Comparison of ENCODE assay signal across 19 cellular contexts in genomic region chr4:60619531-60620305, GRCh38.
A peak's percentile ranks its signal among the peaks of the same experiment; 100 is the strongest.
DNase-seq lines count a peak whose midpoint lies in the region; ATAC-seq and TF ChIP-seq lines count a peak whose summit lies in the region.
"Had no signal": no experiment of that assay in that cellular context is flagged by ENCODE, and none has a peak within 500 bp of the region (broad histone marks: within the 10 kb centered on the region; RNA-seq: fewer than 3 reads in every experiment).

No MANE protein-coding gene starts in this region.

- no peaks in the 10 kb centered on the region for H3K9me3 ChIP-seq in tibial artery
- H3K9me3 ChIP-seq: SJCRH30 had no signal

- H3K36me3 Mint-ChIP-seq in chondrocyte (ENCODE audit: low read depth) (peaks cover 4% of the 10 kb centered on the region), osteocyte (ENCODE audit: unreplicated experiment) (no peaks in the 10 kb centered on the region)
- H3K36me3 Mint-ChIP-seq: CD14-positive monocyte had no signal

- H3K4me3 Mint-ChIP-seq in chondrocyte (ENCODE audit: unreplicated experiment), result no peak overlapping the region
- H3K4me3 Mint-ChIP-seq in osteocyte (ENCODE audit: unreplicated experiment), result no peak overlapping the region
- H3K4me3 Mint-ChIP-seq: CD14-positive monocyte had no signal

- intact Hi-C loops in tibial artery (cut with DNase I; ENCODE audit: low total_unique reads), result no loop called here

- H3K36me3 ChIP-seq in tibial artery, result no peaks in the 10 kb centered on the region
- H3K36me3 ChIP-seq: SJCRH30 had no signal

- no peaks in the 10 kb centered on the region for H3K27me3 ChIP-seq in tibial artery
- H3K27me3 ChIP-seq: SJCRH30 had no signal

- no peak overlapping the region for H3K4me3 ChIP-seq in tibial artery
- H3K4me3 ChIP-seq: K562, SJCRH30 had no signal

- peaks cover 7% of the 10 kb centered on the region for H3K9me3 Mint-ChIP-seq in chondrocyte (ENCODE audit: low read depth)
- H3K9me3 Mint-ChIP-seq in osteocyte (ENCODE audit: unreplicated experiment), result peaks cover 5% of the 10 kb centered on the region

- H3K4me1 Mint-ChIP-seq in chondrocyte (ENCODE audit: low read depth) (peaks cover 21% of the 10 kb centered on the region), osteocyte (ENCODE audit: unreplicated experiment) (peaks cover 23% of the 10 kb centered on the region)
- H3K4me1 Mint-ChIP-seq: CD14-positive monocyte had no signal

- peaks cover 0 to 20% (median 5%) of the 10 kb centered on the region in 4 donors for H3K4me1 ChIP-seq in tibial artery
- H3K4me1 ChIP-seq: SJCRH30 had no signal

- H3K27ac ChIP-seq in tibial artery, result peak overlapping the region in 1 of 2 donors; percentile 53
- H3K27ac ChIP-seq: RWPE1, SJCRH30 had no signal

- TF ChIP-seq CTCF in chondrocyte (IDR thresholded peaks at IDR 0.05) (no peak), osteocyte (IDR thresholded peaks at IDR 0.05) (no peak), tibial artery (IDR thresholded peaks at IDR 0.05) (no peak)

- H3K27ac Mint-ChIP-seq in chondrocyte (ENCODE audit: unreplicated experiment), result peak overlapping the region; percentile 85
- peak overlapping the region; percentile 58 for H3K27ac Mint-ChIP-seq in osteocyte (ENCODE audit: unreplicated experiment)
- H3K27ac Mint-ChIP-seq: CD14-positive monocyte had no signal

- no peak for ATAC-seq in GM21367 (IDR thresholded peaks at IDR 0.05; ENCODE audit: unreplicated experiment)
- ATAC-seq: K562 had no signal

- H3K27me3 Mint-ChIP-seq in chondrocyte (ENCODE audit: low read depth) (no peaks in the 10 kb centered on the region), osteocyte (ENCODE audit: unreplicated experiment) (no peaks in the 10 kb centered on the region)

- DNase-seq in EH (ENCODE audit: low read depth) (peak; percentile 90), M059J (ENCODE audit: low read depth) (peak; percentile 0), chondrocyte (ENCODE audit: low spot score) (no peak), osteocyte (ENCODE audit: extremely low spot score, unreplicated experiment) (no peak), tibial artery (no peak), NCI-H82 (lab: John Stamatoyannopoulos, UW) (no peak)
- DNase-seq in activated CD8-positive, alpha-beta memory T cell treated with anti-CD3 and anti-CD28 coated beads, Interleukin-2, amount 50 U/mL, for 48 hours, result no peak
- DNase-seq: Caco-2, GDM1, GOT3, NCI-H1092, NCI-H187, NCI-H446, NCI-H774, SJCRH30 had no signal

Comparison
In these comparisons a context has a peak if more than half of its experiments do, and no peak if none do; other contexts are left out.
1. DNase-seq: peak in EH (single experiment) and M059J (single experiment); none in chondrocyte (single experiment), osteocyte (single experiment), tibial artery (0 of 2), NCI-H82 (single experiment) and activated CD8-positive, alpha-beta memory T cell treated with anti-CD3 and anti-CD28 coated beads, Interleukin-2, amount 50 U/mL, for 48 hours (single experiment).